Comparison of ENCODE assay signal across 11 cellular contexts in genomic region chr7:74027124-74027682, GRCh38. TPM values are rescaled to one million over a fixed set of nuclear protein-coding genes. Genes with fewer than 3 reads are reported as not detected.
DNase-seq lines count a peak whose midpoint lies in the region; ATAC-seq and TF ChIP-seq lines count a peak whose summit lies in the region.
"Had no signal": no experiment of that assay in that cellular context is flagged by ENCODE, and none has a peak within 500 bp of the region (broad histone marks: within the 10 kb centered on the region; RNA-seq: fewer than 3 reads in every experiment).

No MANE protein-coding gene starts in this region.

- H2AFZ ChIP-seq in DND-41 (ENCODE audit: low read depth, low read length) = no peak overlapping the region

- H3K9me3 ChIP-seq in DND-41 (ENCODE audit: insufficient read depth, low read length, severe bottlenecking) (no peaks in the 10 kb centered on the region), SK-N-MC (ENCODE audit: low read depth, low read length) (no peaks in the 10 kb centered on the region), right atrium auricular region (no peaks in the 10 kb centered on the region), sigmoid colon (no peaks in the 10 kb centered on the region)

- DNase-seq in DND-41 (no peak), SK-N-MC (ENCODE audit: low read depth, low spot score) (no peak), right atrium auricular region (ENCODE audit: low spot score) (no peak), sigmoid colon (no peak), GM13977 (ENCODE audit: low spot score) (no peak), KG1 (lab: John Stamatoyannopoulos, UW) (no peak)

- WGBS in sigmoid colon, 2 donors = 58 to 65% methylated on average over 10 of the region's 10 CpGs

- in situ Hi-C loops in GM13977 (cut with MboI; ENCODE audit: low pct_unique_long_range_greater_than_20kb, low sequenced_read_pairs, unreplicated experiment) = no loop called here

- H3K27me3 ChIP-seq in DND-41 (ENCODE audit: insufficient read depth, low read length, poor library complexity) (peaks cover 40% of the 10 kb centered on the region), right atrium auricular region (no peaks in the 10 kb centered on the region), sigmoid colon (no peaks in the 10 kb centered on the region)

- H3K4me3 ChIP-seq in DND-41 (ENCODE audit: low read depth in 1 of 2, low read length in 2 of 2) (no peak overlapping the region), SK-N-MC (no peak overlapping the region), right atrium auricular region (peak overlapping the region; percentile 57 to 71), sigmoid colon (peak overlapping the region; percentile 53 to 74 (median 62))

- no peak for TF ChIP-seq CTCF in DND-41 (IDR thresholded peaks at IDR 0.05; ENCODE audit: borderline replicate concordance, extremely low read depth, low read length, poor library complexity, severe bottlenecking)
- peak in 1 of 2 donors; percentile 39 for TF ChIP-seq CTCF in right atrium auricular region (IDR thresholded peaks at IDR 0.05)
- peak in 1 of 4 experiments; percentile 9 for TF ChIP-seq CTCF in sigmoid colon (IDR thresholded peaks at IDR 0.05)
- no peak for TF ChIP-seq CTCF in GM13977 (IDR thresholded peaks at IDR 0.05; ENCODE audit: extremely low read depth, insufficient read depth, missing control alignments)

- TF ChIP-seq POLR2A in sigmoid colon (IDR thresholded peaks at IDR 0.05) = no peak

- no peaks in the 10 kb centered on the region for H3K36me3 ChIP-seq in DND-41 (ENCODE audit: insufficient read depth, low read length)
- no peaks in the 10 kb centered on the region for H3K36me3 ChIP-seq in SK-N-MC (ENCODE audit: insufficient read depth, low read length)
- peaks cover 3% of the 10 kb centered on the region for H3K36me3 ChIP-seq in right atrium auricular region
- no peaks in the 10 kb centered on the region for H3K36me3 ChIP-seq in sigmoid colon

- H3K4me1 ChIP-seq in DND-41 (ENCODE audit: insufficient read depth, low read length) = no peaks in the 10 kb centered on the region
- H3K4me1 ChIP-seq in right atrium auricular region = peaks cover 0 to 79% of the 10 kb centered on the region in 2 donors
- peaks cover 0 to 85% (median 81%) of the 10 kb centered on the region in 4 donors for H3K4me1 ChIP-seq in sigmoid colon

- intact Hi-C loops in sigmoid colon (cut with DNase I) = loop anchor here (2.0 to 5.0 kb wide), 2 partner anchors 140 to 160 kb away; no protein-coding TSS in a partner anchor

- TF ChIP-seq EP300 in sigmoid colon (IDR thresholded peaks at IDR 0.05) = no peak

- peak; percentile 44; the same call in 2 of the 3 replicates for ATAC-seq in DND-41 (ENCODE audit: insufficient read depth, low read depth)
- ATAC-seq in HG02884 (IDR thresholded peaks at IDR 0.05; ENCODE audit: unreplicated experiment) = no peak
- ATAC-seq in HG03175 (IDR thresholded peaks at IDR 0.05; ENCODE audit: unreplicated experiment) = no peak

- no peak overlapping the region for H3K4me2 ChIP-seq in DND-41 (ENCODE audit: insufficient read depth, low read length)

- H3K9ac ChIP-seq in DND-41 (ENCODE audit: low read depth, low read length) = no peak overlapping the region
- H3K9ac ChIP-seq in SK-N-MC (ENCODE audit: insufficient read length) = peak overlapping the region; percentile 33

- H3K27ac ChIP-seq in DND-41 (ENCODE audit: low read length) = no peak overlapping the region
- H3K27ac ChIP-seq in SK-N-MC = 0 out of 2 replicates have a peak overlapping the region, but pooled peaks have one; percentile 54
- peak overlapping the region; percentile 82 to 89 for H3K27ac ChIP-seq in right atrium auricular region
- H3K27ac ChIP-seq in sigmoid colon = peak overlapping the region; percentile 90 to 96 (median 90)
- H3K27ac ChIP-seq: epithelial cell of prostate had no signal

- H3K79me2 ChIP-seq in DND-41 (ENCODE audit: insufficient read depth, low read length) = no peaks in the 10 kb centered on the region

- peaks cover 3% of the 10 kb centered on the region; the same call in 1 of the 2 replicates for H4K20me1 ChIP-seq in DND-41 (ENCODE audit: insufficient read depth, low read length)

RNA-seq across cellular contexts. Expression of gene ELN, which starts 0.8 kb away (rescaled TPM):
- total RNA-seq in right atrium auricular region = 100 to 1,000 TPM; 138 to 149 TPM
- 100 to 1,000 TPM in 1 of 4 donors, 10 to 100 TPM in 3; 13.3 to 174 (median 36.4) TPM for total RNA-seq in sigmoid colon
- polyA plus RNA-seq in sigmoid colon = 10 to 100 TPM in 1 of 3 donors, 1 to 10 TPM in 2; 2.5 to 41.2 (median 6.6) TPM
- polyA plus RNA-seq: CD4-positive, CD25-positive, alpha-beta regulatory T cell; IgD-negative memory B cell had no signal

RNA-seq across cellular contexts. Expression of gene LIMK1, which starts 56.4 kb away (rescaled TPM):
- 10 to 100 TPM in 1 of 2 donors, 1 to 10 TPM in 1; 9.4 to 14.7 TPM for total RNA-seq in right atrium auricular region
- total RNA-seq in sigmoid colon = 10 to 100 TPM in 1 of 4 donors, 1 to 10 TPM in 3; 4.6 to 15.0 (median 6.5) TPM
- polyA plus RNA-seq in sigmoid colon = 10 to 100 TPM in 1 of 3 donors, 1 to 10 TPM in 2; 9.6 to 16.3 (median 9.7) TPM

Comparison
In these comparisons a context has a peak if more than half of its experiments do, and no peak if none do; other contexts are left out.
1. H3K4me3 ChIP-seq: peak in right atrium auricular region (2 of 2) and sigmoid colon (4 of 4); none in DND-41 (0 of 2) and SK-N-MC (single experiment).